In the genomic region with DNA sequence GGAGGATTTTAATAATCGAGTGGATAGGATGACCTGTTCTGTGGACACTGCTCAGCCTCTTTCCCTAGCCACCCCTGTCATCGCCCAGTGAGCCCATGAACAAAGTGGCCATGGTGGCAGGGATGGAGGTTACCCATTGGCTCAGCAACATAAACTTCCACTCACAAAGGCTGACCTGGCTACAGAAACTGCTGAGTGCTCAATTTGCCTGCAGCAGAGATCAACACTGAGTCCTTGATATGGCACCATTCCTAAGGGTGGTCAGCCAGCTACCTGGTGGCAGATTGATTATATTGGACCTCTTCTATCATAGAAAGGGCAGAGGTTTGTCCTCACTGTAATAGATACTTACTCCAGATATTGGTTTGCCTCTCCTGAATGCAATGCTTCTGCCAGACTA, we compare ENCODE assay signal across 34 cellular contexts.
"Had no signal": no experiment of that assay in that cellular context is flagged by ENCODE, and none has a peak within 500 bp of the region (broad histone marks: within the 10 kb centered on the region; RNA-seq: fewer than 3 reads in every experiment).

No MANE protein-coding gene starts in this region.

- DNase-seq: Karpas-422, Kasumi-1, MG63, MM.1S, MV-4-11, NCI-H1048, NCI-H1092, NCI-H1092 treated with DMSO at 0.1 percent for 48 hours, NCI-H1105, NCI-H1105 treated with DMSO at 0.1 percent for 48 hours, NCI-H1417, NCI-H1417 treated with DMSO at 0.1 percent for 48 hours, NCI-H1436, NCI-H1436 treated with DMSO at 0.1 percent for 48 hours, NCI-H146, NCI-H1694, NCI-H1694 treated with DMSO at 0.1 percent for 48 hours, NCI-H187, NCI-H187 treated with DMSO at 0.1 percent for 48 hours, NCI-H1930, NCI-H2029, NCI-H2029 treated with DMSO at 0.1 percent for 48 hours, NCI-H2081, NCI-H2081 treated with DMSO at 0.1 percent for 48 hours, NCI-H2107, NCI-H2171, NCI-H2171 treated with DMSO at 0.1 percent for 48 hours, NCI-H2227 treated with DMSO at 0.1 percent for 48 hours, NCI-H226, NCI-H345, NCI-H446, NCI-H446 treated with DMSO at 0.1 percent for 48 hours, NCI-H510A, NCI-H510A treated with DMSO at 0.1 percent for 48 hours had no signal

- H3K27me3 ChIP-seq: MG63 had no signal

- H3K4me3 ChIP-seq: MG63 had no signal

- H3K36me3 ChIP-seq: MG63 had no signal

- H3K9me3 ChIP-seq: MG63 had no signal
